Comparison of ENCODE assay signal across 15 cellular contexts in genomic region chr1:198529414-198529813, GRCh38. TPM values are rescaled to one million over a fixed set of nuclear protein-coding genes. Genes with fewer than 3 reads are reported as not detected.
A peak's percentile ranks its signal among the peaks of the same experiment; 100 is the strongest.
DNase-seq lines count a peak whose midpoint lies in the region; ATAC-seq, FAIRE-seq and TF ChIP-seq lines count a peak whose summit lies in the region.
"Had no signal": no experiment of that assay in that cellular context is flagged by ENCODE, and none has a peak within 500 bp of the region (broad histone marks: within the 10 kb centered on the region; RNA-seq: fewer than 3 reads in every experiment).

No MANE protein-coding gene starts in this region.

- H3K4me2 ChIP-seq in mammary epithelial cell (ENCODE audit: insufficient read depth, low read depth, low read length) (no peak overlapping the region), OCI-LY3 (ENCODE audit: low read length) (peak overlapping the region; percentile 0)

- H3K4me3 Mint-ChIP-seq in MCF 10A (ENCODE audit: unreplicated experiment) = no peak overlapping the region

- H4K20me1 ChIP-seq in mammary epithelial cell (ENCODE audit: insufficient read depth, low read length) (no peaks in the 10 kb centered on the region), OCI-LY3 (ENCODE audit: insufficient read depth, low read length) (no peaks in the 10 kb centered on the region)

- BruUV-seq in MCF 10A (replicated peaks; lab: Mats Ljungman, UMichigan) (no TSS peak), mammary epithelial cell (replicated peaks; lab: Mats Ljungman, UMichigan) (no TSS peak)

- POLR2A ChIA-PET in MCF 10A (lab: Yijun Ruan, JAX) = interaction anchor here (0.6 to 0.9 kb wide), 4 partner anchors 13 to 806 kb away, joined by 3 to 5 read pairs (median 3); no protein-coding TSS in a partner anchor

- no peak overlapping the region for H3K4me3 ChIP-seq in mammary epithelial cell (replicated peaks in 1 of 3; ENCODE audit: insufficient read depth in 1 of 3, low read depth in 2 of 3, low read length in 3 of 3)
- no peak overlapping the region for H3K4me3 ChIP-seq in OCI-LY3 (ENCODE audit: low read length)
- no peak overlapping the region for H3K4me3 ChIP-seq in pancreas

- TF ChIP-seq CTCF in MCF 10A (IDR thresholded peaks at IDR 0.05; ENCODE audit: unreplicated experiment) (no peak), mammary epithelial cell (conservative IDR thresholded peaks at IDR 0.05 in 1 of 2, IDR thresholded peaks at IDR 0.05 in 1 of 2; ENCODE audit: extremely low read depth in 1 of 2, insufficient read depth in 1 of 2, low read depth in 1 of 2, low read length in 2 of 2) (no peak), OCI-LY3 (IDR thresholded peaks at IDR 0.05; ENCODE audit: low read depth, low read length) (no peak), pancreas (IDR thresholded peaks at IDR 0.05) (no peak)

- H3K27me3 ChIP-seq in mammary epithelial cell (ENCODE audit: insufficient read depth, low read length) = peaks cover 1% of the 10 kb centered on the region
- H3K27me3 ChIP-seq in OCI-LY3 (ENCODE audit: low read depth, low read length) = no peaks in the 10 kb centered on the region
- H3K27me3 ChIP-seq in pancreas = no peaks in the 10 kb centered on the region
- H3K27me3 ChIP-seq: BE2C had no signal

- H3K9me3 ChIP-seq in mammary epithelial cell (replicated peaks; ENCODE audit: insufficient read depth, low read length) (no peaks in the 10 kb centered on the region), OCI-LY3 (ENCODE audit: insufficient read depth, low read length) (no peaks in the 10 kb centered on the region), pancreas (no peaks in the 10 kb centered on the region)
- H3K9me3 ChIP-seq: BE2C had no signal

- H3K79me2 ChIP-seq in mammary epithelial cell (ENCODE audit: insufficient read depth, low read length) = no peaks in the 10 kb centered on the region
- no peaks in the 10 kb centered on the region for H3K79me2 ChIP-seq in OCI-LY3 (ENCODE audit: low read length)

- H3K4me1 Mint-ChIP-seq in MCF 10A (ENCODE audit: insufficient read depth, unreplicated experiment) = peaks cover 11% of the 10 kb centered on the region

- intact Hi-C loops in MCF 10A (cut with micrococcal nuclease) (no loop called here), mammary epithelial cell (cut with micrococcal nuclease) (no loop called here), pancreas (cut with DNase I) (no loop called here)

- H3K27me3 Mint-ChIP-seq in MCF 10A (ENCODE audit: insufficient read depth, unreplicated experiment) = no peaks in the 10 kb centered on the region

- H2AFZ ChIP-seq in mammary epithelial cell (ENCODE audit: low read depth, low read length) (no peak overlapping the region), OCI-LY3 (ENCODE audit: low read depth, low read length) (peak overlapping the region; percentile 13; the same call in 1 of the 2 replicates)

- H3K9me3 Mint-ChIP-seq in MCF 10A (ENCODE audit: unreplicated experiment) = no peaks in the 10 kb centered on the region

- FAIRE-seq in urothelium cell line (lab: Jason Lieb, UNC) (no peak), pancreas (lab: Jason Lieb, UNC) (no peak)
- FAIRE-seq: GM19239, keratinocyte had no signal

- H3K9ac ChIP-seq in mammary epithelial cell (ENCODE audit: insufficient read depth, low read length) (no peak overlapping the region), OCI-LY3 (ENCODE audit: low read length) (no peak overlapping the region)

- H3K27ac Mint-ChIP-seq in MCF 10A (ENCODE audit: low read depth, unreplicated experiment) = no peak overlapping the region

- no peaks in the 10 kb centered on the region for H3K36me3 Mint-ChIP-seq in MCF 10A (ENCODE audit: insufficient read depth, unreplicated experiment)

- dilution Hi-C loops in mammary epithelial cell (cut with HindIII; ENCODE audit: low sequenced_read_pairs) = no loop called here

- no peak for ATAC-seq in GM19395 (IDR thresholded peaks at IDR 0.05; ENCODE audit: unreplicated experiment)
- ATAC-seq in pancreas = no peak

- 24% methylated on average over 2 of the region's 2 CpGs for WGBS in mammary epithelial cell (ENCODE audit: low coverage, missing lambda C conversion rate)
- 35 to 37% methylated on average over 2 of the region's 2 CpGs for WGBS in pancreas, 2 donors

- H3K27ac ChIP-seq in mammary epithelial cell (ENCODE audit: insufficient read depth, low read depth, low read length) (no peak overlapping the region), OCI-LY3 (ENCODE audit: low read length) (no peak overlapping the region), pancreas (no peak overlapping the region)

- in situ Hi-C loops in mammary epithelial cell (cut with MboI; ENCODE audit: low sequenced_read_pairs in 2 of 2) = loop anchor here in 1 of 2 donors (10.0 kb wide), 1 partner anchor 125 kb away; no protein-coding TSS in a partner anchor

- H3K36me3 ChIP-seq in mammary epithelial cell (ENCODE audit: insufficient read depth, low read length) (no peaks in the 10 kb centered on the region), OCI-LY3 (replicated peaks; ENCODE audit: low read depth, low read length) (no peaks in the 10 kb centered on the region), pancreas (no peaks in the 10 kb centered on the region)
- H3K36me3 ChIP-seq: BE2C had no signal

- CTCF ChIA-PET in MCF 10A (lab: Yijun Ruan, JAX) = interaction anchor here (1.1 to 1.5 kb wide), 2 partner anchors 11 to 138 kb away, joined by 3 read pairs; partner anchors contain the start of gene ATP6V1G3
- CTCF ChIA-PET in mammary epithelial cell (lab: Charles Lee; ENCODE audit: low non-redundant PET) = no interaction called here

- no peaks in the 10 kb centered on the region for H3K4me1 ChIP-seq in mammary epithelial cell (ENCODE audit: insufficient read depth, low read length)
- H3K4me1 ChIP-seq in OCI-LY3 (ENCODE audit: low read length) = peaks cover 13% of the 10 kb centered on the region
- H3K4me1 ChIP-seq in pancreas = peaks cover 0 to 4% (median 3%) of the 10 kb centered on the region in 3 donors

- DNase-seq in MCF 10A (ENCODE audit: unreplicated experiment) = peak; percentile 59
- no peak for DNase-seq in mammary epithelial cell
- peak; percentile 81 for DNase-seq in fibroblast of gingiva (ENCODE audit: low read depth)
- peak; percentile 5 for DNase-seq in urothelium cell line (ENCODE audit: low spot score)
- no peak for DNase-seq in NCI-H2107 (lab: John Stamatoyannopoulos, UW)
- DNase-seq in pancreas = no peak
- DNase-seq: activated gamma-delta T cell treated with Interleukin-2 at 50 U/mL for 16 hours; BE2C; effector CD8-positive, alpha-beta T cell; NCI-H2029 had no signal

RNA-seq across cellular contexts. Expression of gene ATP6V1G3, which starts 11.1 kb away (rescaled TPM):
- total RNA-seq in MCF 10A (2022) (not detected in 2 replicates), mammary epithelial cell (not detected), pancreas (not detected)
- polyA plus RNA-seq in mammary epithelial cell (not detected), pancreas (not detected)
- not detected for polyA minus RNA-seq in mammary epithelial cell
- total RNA-seq: omental fat pad had no signal
- polyA plus RNA-seq: keratinocyte had no signal

Comparison
In these comparisons a context has a peak if more than half of its experiments do, and no peak if none do; other contexts are left out.
1. DNase-seq: peak in MCF 10A (single experiment), fibroblast of gingiva (single experiment) and urothelium cell line (single experiment); none in mammary epithelial cell (single experiment), NCI-H2107 (single experiment) and pancreas (0 of 6).